Comparison of ENCODE assay signal across 38 cellular contexts in the genomic region with DNA sequence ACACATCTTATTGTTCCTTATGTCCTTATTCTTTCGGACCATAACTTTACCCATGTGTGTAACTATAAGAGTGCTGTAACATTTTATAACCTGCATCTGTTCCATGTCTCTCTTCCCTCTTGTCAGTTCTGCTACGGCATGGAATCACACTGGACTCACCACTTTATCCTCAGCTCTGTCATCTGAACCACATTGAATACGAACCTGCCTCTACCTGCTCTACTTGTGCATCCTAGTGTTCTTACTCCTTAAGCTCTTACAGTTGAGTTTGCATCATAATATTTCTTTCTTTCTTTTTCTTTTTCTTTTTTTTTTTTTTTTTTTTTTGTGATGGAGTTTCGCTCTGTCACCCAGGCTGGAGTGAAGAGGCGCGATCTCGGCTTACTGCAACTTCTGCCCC.
"Had no signal": no experiment of that assay in that cellular context is flagged by ENCODE, and none has a peak within 500 bp of the region (broad histone marks: within the 10 kb centered on the region; RNA-seq: fewer than 3 reads in every experiment).

No MANE protein-coding gene starts in this region.

- H3K4me3 Mint-ChIP-seq: activated naive CD4-positive, alpha-beta T cell treated with anti-CD3 and anti-CD28 coated beads for 36 hours; activated naive CD4-positive, alpha-beta T cell treated with anti-CD3 and anti-CD28 coated beads, Interleukin-2, amount 10 ng/mL, durations not matched to agents 7 days and 5 days; activated naive CD4-positive, alpha-beta T cell treated with anti-CD3 and anti-CD28 coated beads, Interleukin-2, amount 50 U/mL, for 24 hours; activated naive CD8-positive, alpha-beta T cell; activated naive CD8-positive, alpha-beta T cell treated with anti-CD3 and anti-CD28 coated beads for 36 hours; activated naive CD8-positive, alpha-beta T cell treated with anti-CD3 and anti-CD28 coated beads, Interleukin-2, amount 10 ng/mL, durations not matched to agents 7 days and 5 days; activated naive CD8-positive, alpha-beta T cell treated with anti-CD3 and anti-CD28 coated beads, Interleukin-2, amount 50 U/mL, for 24 hours; activated T-cell treated with anti-CD3 and anti-CD28 coated beads, Interleukin-2, amount 50 U/mL, for 4 hours; activated T-cell treated with anti-CD3 and anti-CD28 coated beads, Interleukin-2, amount 50 U/mL, for 72 hours; activated T-helper 1 cell treated with anti-CD3 and anti-CD28 coated beads, Interleukin-12 subunit alpha, Interleukin-12 subunit beta, Interleukin-2, Interleukin-4 antibody, amounts not matched to agents 30 ng/mL and 10 ng/mL and 1 ng/mL, durations not matched to agents 14 hours and 24 hours and 36 hours; activated T-helper 17 cell treated with anti-CD3 and anti-CD28 coated beads, Interleukin-2, amount 50 U/mL, for 72 hours; brain; central memory CD8-positive, alpha-beta T cell had no signal

- H3K9me3 ChIP-seq: adrenal gland, ascending aorta, breast epithelium had no signal

- H3K27ac ChIP-seq: adrenal gland, ascending aorta, body of pancreas, brain microvascular endothelial cell, breast epithelium, cardiac muscle cell had no signal

- H3K4me3 ChIP-seq: adrenal gland, ascending aorta, body of pancreas, breast epithelium, cardiac muscle cell had no signal

- H3K27ac Mint-ChIP-seq: activated naive CD4-positive, alpha-beta T cell treated with anti-CD3 and anti-CD28 coated beads for 36 hours; activated naive CD4-positive, alpha-beta T cell treated with anti-CD3 and anti-CD28 coated beads, Interleukin-2, amount 10 ng/mL, durations not matched to agents 7 days and 5 days; activated naive CD4-positive, alpha-beta T cell treated with anti-CD3 and anti-CD28 coated beads, Interleukin-2, amount 50 U/mL, for 24 hours; activated naive CD4-positive, alpha-beta T cell treated with anti-CD3 and anti-CD28 coated beads, Interleukin-2, amount 50 U/mL, for 72 hours; activated naive CD8-positive, alpha-beta T cell; activated naive CD8-positive, alpha-beta T cell treated with anti-CD3 and anti-CD28 coated beads for 36 hours; activated naive CD8-positive, alpha-beta T cell treated with anti-CD3 and anti-CD28 coated beads, Interleukin-2, amount 10 ng/mL, durations not matched to agents 7 days and 5 days; activated naive CD8-positive, alpha-beta T cell treated with anti-CD3 and anti-CD28 coated beads, Interleukin-2, amount 50 U/mL, for 24 hours; activated T-cell treated with anti-CD3 and anti-CD28 coated beads, Interleukin-2, amount 50 U/mL, for 72 hours; activated T-helper 1 cell treated with anti-CD3 and anti-CD28 coated beads, Interleukin-12 subunit alpha, Interleukin-12 subunit beta, Interleukin-2, Interleukin-4 antibody, amounts not matched to agents 30 ng/mL and 10 ng/mL and 1 ng/mL, durations not matched to agents 14 hours and 24 hours and 36 hours; activated T-helper 17 cell treated with anti-CD3 and anti-CD28 coated beads, Interleukin-2, amount 50 U/mL, for 72 hours; activated T-helper 2 cell treated with anti-CD3 and anti-CD28 coated beads, Interferon-gamma antibody, Interleukin-2, Interleukin-4, amounts not matched to agents 10 μg/mL and 5 μg/mL and 100 μg/mL, durations not matched to agents 14 hours and 24 hours and 36 hours; brain had no signal

- H3K4me1 ChIP-seq: adrenal gland, ascending aorta, body of pancreas, breast epithelium had no signal

- FAIRE-seq: astrocyte, bronchial epithelial cell had no signal

- H3K36me3 ChIP-seq: adrenal gland, ascending aorta, brain microvascular endothelial cell, breast epithelium, cardiac muscle cell had no signal

- H3K36me3 Mint-ChIP-seq: activated naive CD4-positive, alpha-beta T cell treated with anti-CD3 and anti-CD28 coated beads, Interleukin-2, amount 10 ng/mL, durations not matched to agents 7 days and 5 days; activated naive CD4-positive, alpha-beta T cell treated with anti-CD3 and anti-CD28 coated beads, Interleukin-2, amount 50 U/mL, for 24 hours; activated naive CD4-positive, alpha-beta T cell treated with anti-CD3 and anti-CD28 coated beads, Interleukin-2, amount 50 U/mL, for 72 hours; activated naive CD8-positive, alpha-beta T cell; activated naive CD8-positive, alpha-beta T cell treated with anti-CD3 and anti-CD28 coated beads for 36 hours; activated naive CD8-positive, alpha-beta T cell treated with anti-CD3 and anti-CD28 coated beads, Interleukin-2, amount 10 ng/mL, durations not matched to agents 7 days and 5 days; brain had no signal

- DNase-seq: activated effector memory CD4-positive, alpha-beta T cell treated with anti-CD3 and anti-CD28 coated beads, Interleukin-2, amount 50 U/mL, for 16 hours; activated effector memory CD4-positive, alpha-beta T cell treated with Interleukin-2 at 50 U/mL for 16 hours; activated gamma-delta T cell; activated gamma-delta T cell treated with Interleukin-2 at 50 U/mL for 16 hours; activated naive CD4-positive, alpha-beta T cell; activated naive CD4-positive, alpha-beta T cell treated with anti-CD3 and anti-CD28 coated beads for 36 hours; activated naive CD4-positive, alpha-beta T cell treated with anti-CD3 and anti-CD28 coated beads, Interleukin-2, amount 10 ng/mL, durations not matched to agents 7 days and 5 days; activated naive CD4-positive, alpha-beta T cell treated with anti-CD3 and anti-CD28 coated beads, Interleukin-2, amount 50 U/mL, for 16 hours; activated naive CD4-positive, alpha-beta T cell treated with Interleukin-2 at 50 U/mL for 16 hours; activated naive CD8-positive, alpha-beta T cell treated with anti-CD3 and anti-CD28 coated beads for 36 hours; activated naive CD8-positive, alpha-beta T cell treated with anti-CD3 and anti-CD28 coated beads, Interleukin-2, amount 10 ng/mL, durations not matched to agents 7 days and 5 days; activated naive CD8-positive, alpha-beta T cell treated with anti-CD3 and anti-CD28 coated beads, Interleukin-2, amount 50 U/mL, for 24 hours; activated T-cell treated with anti-CD3 and anti-CD28 coated beads, Interleukin-2, amount 50 U/mL, for 4 hours; activated T-cell treated with anti-CD3 and anti-CD28 coated beads, Interleukin-2, amount 50 U/mL, for 48 hours; activated T-cell treated with anti-CD3 and anti-CD28 coated beads, Interleukin-2, amount 50 U/mL, for 72 hours; adrenal gland; amniotic stem cell; amygdala; anterior cingulate cortex; aorta; body of pancreas; brain microvascular endothelial cell; caudate nucleus; central memory CD4-positive, alpha-beta T cell; cerebellar nuclear complex had no signal

- H3K9me3 Mint-ChIP-seq: activated naive CD4-positive, alpha-beta T cell treated with anti-CD3 and anti-CD28 coated beads, Interleukin-2, amount 50 U/mL, for 24 hours; activated naive CD8-positive, alpha-beta T cell treated with anti-CD3 and anti-CD28 coated beads, Interleukin-2, amount 10 ng/mL, durations not matched to agents 7 days and 5 days; activated T-cell treated with anti-CD3 and anti-CD28 coated beads, Interleukin-2, amount 50 U/mL, for 4 hours; brain; central memory CD8-positive, alpha-beta T cell had no signal

- H3K27me3 Mint-ChIP-seq: activated naive CD4-positive, alpha-beta T cell treated with anti-CD3 and anti-CD28 coated beads, Interleukin-2, amount 10 ng/mL, durations not matched to agents 7 days and 5 days; activated naive CD4-positive, alpha-beta T cell treated with anti-CD3 and anti-CD28 coated beads, Interleukin-2, amount 50 U/mL, for 24 hours; activated naive CD8-positive, alpha-beta T cell; activated naive CD8-positive, alpha-beta T cell treated with anti-CD3 and anti-CD28 coated beads for 36 hours; activated naive CD8-positive, alpha-beta T cell treated with anti-CD3 and anti-CD28 coated beads, Interleukin-2, amount 50 U/mL, for 24 hours; activated T-helper 17 cell treated with anti-CD3 and anti-CD28 coated beads, Interleukin-2, amount 50 U/mL, for 72 hours; central memory CD8-positive, alpha-beta T cell had no signal

- H3K27me3 ChIP-seq: adrenal gland, ascending aorta, body of pancreas, brain microvascular endothelial cell, breast epithelium, cardiac muscle cell had no signal

- H3K4me1 Mint-ChIP-seq: activated naive CD4-positive, alpha-beta T cell treated with anti-CD3 and anti-CD28 coated beads, Interleukin-2, amount 10 ng/mL, durations not matched to agents 7 days and 5 days; activated naive CD4-positive, alpha-beta T cell treated with anti-CD3 and anti-CD28 coated beads, Interleukin-2, amount 50 U/mL, for 24 hours; activated naive CD8-positive, alpha-beta T cell treated with anti-CD3 and anti-CD28 coated beads for 36 hours; activated naive CD8-positive, alpha-beta T cell treated with anti-CD3 and anti-CD28 coated beads, Interleukin-2, amount 10 ng/mL, durations not matched to agents 7 days and 5 days; activated naive CD8-positive, alpha-beta T cell treated with anti-CD3 and anti-CD28 coated beads, Interleukin-2, amount 50 U/mL, for 24 hours; activated T-helper 17 cell treated with anti-CD3 and anti-CD28 coated beads, Interleukin-2, amount 50 U/mL, for 72 hours; brain; central memory CD8-positive, alpha-beta T cell had no signal

- ATAC-seq: activated naive CD4-positive, alpha-beta T cell treated with anti-CD3 and anti-CD28 coated beads, Interleukin-2, amount 50 U/mL, for 72 hours; activated naive CD8-positive, alpha-beta T cell treated with anti-CD3 and anti-CD28 coated beads, Interleukin-2, amount 50 U/mL, for 24 hours; activated T-cell treated with anti-CD3 and anti-CD28 coated beads, Interleukin-2, amount 50 U/mL, for 4 hours; activated T-cell treated with anti-CD3 and anti-CD28 coated beads, Interleukin-2, amount 50 U/mL, for 72 hours; activated T-helper 17 cell treated with anti-CD3 and anti-CD28 coated beads, Interleukin-2, amount 50 U/mL, for 72 hours; body of pancreas had no signal
